ENCODE assay signal across 19 cellular contexts in genomic region chr15:20644026-20644425, GRCh38.
DNase-seq lines count a peak whose midpoint lies in the region; ATAC-seq, FAIRE-seq and TF ChIP-seq lines count a peak whose summit lies in the region.
"Had no signal": no experiment of that assay in that cellular context is flagged by ENCODE, and none has a peak within 500 bp of the region (broad histone marks: within the 10 kb centered on the region; RNA-seq: fewer than 3 reads in every experiment).

No MANE protein-coding gene starts in this region.

- H3K36me3 ChIP-seq in osteoblast (ENCODE audit: insufficient read depth, low read length) (no peaks in the 10 kb centered on the region), A673 (ENCODE audit: insufficient read depth, low read length, poor library complexity, severe bottlenecking) (no peaks in the 10 kb centered on the region)

- no peak overlapping the region for H3K4me2 ChIP-seq in A549
- no peak overlapping the region for H3K4me2 ChIP-seq in osteoblast (ENCODE audit: insufficient read depth, low read length)
- H3K4me2 ChIP-seq: GM23338 had no signal

- CTCF ChIA-PET in A549 (lab: Yijun Ruan, JAX) (interaction anchor here (0.6 to 1.2 kb wide), 3 partner anchors 9 to 287 kb away, joined by 3 to 5 read pairs (median 3); no protein-coding TSS in a partner anchor), A673 (lab: Charles Lee) (no interaction called here)

- H3K4me1 Mint-ChIP-seq in chondrocyte (ENCODE audit: low read depth) = no peaks in the 10 kb centered on the region
- H3K4me1 Mint-ChIP-seq: B cell, GM23338, H9 had no signal

- no peak overlapping the region for H2AFZ ChIP-seq in osteoblast (ENCODE audit: low read length)
- H2AFZ ChIP-seq: GM23338 had no signal

- no peak for TF ChIP-seq CTCF in A549 (IDR thresholded peaks at IDR 0.05)
- TF ChIP-seq CTCF in GM12875 (IDR thresholded peaks at IDR 0.05; ENCODE audit: borderline replicate concordance, insufficient read depth, low read depth, low read length) = 0 out of 2 replicates have a peak, but pooled peaks have one; percentile 4
- TF ChIP-seq CTCF in chondrocyte (IDR thresholded peaks at IDR 0.05) = no peak
- no peak for TF ChIP-seq CTCF in osteoblast (IDR thresholded peaks at IDR 0.05; ENCODE audit: extremely low read depth, low read depth, low read length)
- TF ChIP-seq CTCF in GM13976 (IDR thresholded peaks at IDR 0.05; ENCODE audit: borderline replicate concordance, control extremely low read depth, extremely low read depth, insufficient read depth, missing control alignments) = no peak
- no peak for TF ChIP-seq CTCF in A673 (conservative IDR thresholded peaks at IDR 0.05; ENCODE audit: low read depth, low read length)

- H3K9me3 ChIP-seq in A549 = peaks cover 18% of the 10 kb centered on the region; the same call in 2 of the 3 replicates
- H3K9me3 ChIP-seq in osteoblast (ENCODE audit: low read depth, low read length) = peaks cover 7% of the 10 kb centered on the region
- peaks cover 29% of the 10 kb centered on the region for H3K9me3 ChIP-seq in A673 (ENCODE audit: low read depth, low read length, poor library complexity, severe bottlenecking)

- H3K4me1 ChIP-seq in A549 = no peaks in the 10 kb centered on the region
- no peaks in the 10 kb centered on the region for H3K4me1 ChIP-seq in osteoblast (ENCODE audit: insufficient read depth, low read length)
- no peaks in the 10 kb centered on the region for H3K4me1 ChIP-seq in A673 (ENCODE audit: insufficient read depth, low read length, poor library complexity, severe bottlenecking)

- no peak for DNase-seq in A549 (ENCODE audit: low read depth in 1 of 2, low spot score in 1 of 2)
- DNase-seq in chondrocyte (ENCODE audit: low spot score) = peak; percentile 96
- peak; percentile 47 for DNase-seq in osteoblast (ENCODE audit: insufficient read length, low spot score, missing footprints)
- no peak for DNase-seq in AG08396 (ENCODE audit: low spot score)
- no peak for DNase-seq in GM13976 (ENCODE audit: low spot score)
- DNase-seq in A673 (ENCODE audit: low spot score) = no peak
- DNase-seq: Calu3, DND-41, H9, KG1, MM.1S, NCI-H2029 treated with DMSO at 0.1 percent for 48 hours, NCI-H69, RPMI8226, SHP77 had no signal

- H3K36me3 Mint-ChIP-seq in chondrocyte (ENCODE audit: low read depth) = no peaks in the 10 kb centered on the region

- H3K4me3 ChIP-seq in A549 (no peak overlapping the region), GM12875 (ENCODE audit: low read depth, low read length) (no peak overlapping the region), osteoblast (ENCODE audit: insufficient read depth, low read length) (no peak overlapping the region), A673 (ENCODE audit: low read depth, low read length, poor library complexity, severe bottlenecking) (no peak overlapping the region)

- H3K27me3 Mint-ChIP-seq in chondrocyte (ENCODE audit: low read depth) = no peaks in the 10 kb centered on the region

- WGBS in A549 (ENCODE audit: missing lambda C conversion rate) = 8% methylated on average over 2 of the region's 2 CpGs

- no peak overlapping the region for H3K4me3 Mint-ChIP-seq in chondrocyte (ENCODE audit: unreplicated experiment)
- H3K4me3 Mint-ChIP-seq: B cell, GM23338, H9 had no signal

- peak; percentile 39; the same call in 1 of the 2 replicates for TF ChIP-seq POLR2A in A549 (IDR thresholded peaks at IDR 0.05; ENCODE audit: low read length)

- no peak for FAIRE-seq in A549 (lab: Jason Lieb, UNC)
- FAIRE-seq: HTR-8/SVneo had no signal

- H3K79me2 ChIP-seq in osteoblast (ENCODE audit: insufficient read depth, low read length) = no peaks in the 10 kb centered on the region

- no peak overlapping the region for H3K27ac Mint-ChIP-seq in chondrocyte (ENCODE audit: unreplicated experiment)
- H3K27ac Mint-ChIP-seq: B cell, GM23338, H9 had no signal

- H3K9me3 Mint-ChIP-seq in chondrocyte (ENCODE audit: low read depth) = peaks cover 18% of the 10 kb centered on the region

- H3K27ac ChIP-seq in A549 = no peak overlapping the region
- no peak overlapping the region for H3K27ac ChIP-seq in osteoblast (ENCODE audit: low read depth, low read length)
- H3K27ac ChIP-seq in A673 (ENCODE audit: low read depth, low read length, poor library complexity, severe bottlenecking) = no peak overlapping the region

- no peak for TF ChIP-seq EP300 in A549 (IDR thresholded peaks at IDR 0.05)

- in situ Hi-C loops in GM13976 (cut with MboI; ENCODE audit: low sequenced_read_pairs, unreplicated experiment) = no loop called here

- TF ChIP-seq RAD21 in A549 (conservative IDR thresholded peaks at IDR 0.05 in 1 of 2, IDR thresholded peaks at IDR 0.05 in 1 of 2) = no peak

- POLR2A ChIA-PET in A549 (lab: Yijun Ruan, JAX) = no interaction called here
- POLR2A ChIA-PET in A673 (lab: Charles Lee; ENCODE audit: low non-redundant PET) = no interaction called here

- no TSS peak for BruUV-seq in A673 (replicated peaks; lab: Mats Ljungman, UMichigan)

- no peak for ATAC-seq in A549
- ATAC-seq: GM23338 had no signal

- no peaks in the 10 kb centered on the region for H4K20me1 ChIP-seq in osteoblast (ENCODE audit: insufficient read depth, low read length)

- intact Hi-C loops in A673 (cut with micrococcal nuclease; ENCODE audit: unreplicated experiment) = no loop called here

- H3K27me3 ChIP-seq in osteoblast (ENCODE audit: insufficient read depth, low read length) = no peaks in the 10 kb centered on the region
- no peaks in the 10 kb centered on the region for H3K27me3 ChIP-seq in A673 (replicated peaks; ENCODE audit: insufficient read depth, low read depth, low read length, poor library complexity)

TF ChIP-seq in A549, 52 proteins besides CTCF, POLR2A, EP300 and RAD21:
- TF ChIP-seq MYC (IDR thresholded peaks at IDR 0.05; ENCODE audit: borderline replicate concordance, low read length) (no peak), HOXB5 (CRISPR knock-in tag; IDR thresholded peaks at IDR 0.05) (no peak), HEYL (CRISPR knock-in tag; IDR thresholded peaks at IDR 0.05) (no peak), HOXA7 (CRISPR knock-in tag; IDR thresholded peaks at IDR 0.05) (no peak), POLR2AphosphoS2 (conservative IDR thresholded peaks at IDR 0.05; ENCODE audit: low read length) (no peak), REST (IDR thresholded peaks at IDR 0.05) (no peak), RNF2 (IDR thresholded peaks at IDR 0.05; ENCODE audit: borderline replicate concordance, low read depth) (no peak), CHD4 (IDR thresholded peaks at IDR 0.05; ENCODE audit: borderline replicate concordance) (no peak), FOSB (CRISPR knock-in tag; IDR thresholded peaks at IDR 0.05) (no peak), RFX5 (IDR thresholded peaks at IDR 0.05) (no peak), NR3C1 (IDR thresholded peaks at IDR 0.05) (no peak), EHF (CRISPR knock-in tag; IDR thresholded peaks at IDR 0.05) (no peak), KDM5A (IDR thresholded peaks at IDR 0.05) (no peak), CEBPB (IDR thresholded peaks at IDR 0.05) (no peak), JUNB (IDR thresholded peaks at IDR 0.05) (no peak), BCL3 (IDR thresholded peaks at IDR 0.05) (no peak), FOXS1 (CRISPR knock-in tag; IDR thresholded peaks at IDR 0.05) (no peak), CBX2 (IDR thresholded peaks at IDR 0.05; ENCODE audit: borderline replicate concordance, low read depth) (no peak)
TF ChIP-seq in A549: peak in this region for 0.

Comparison
In these comparisons a context has a peak if more than half of its experiments do, and no peak if none do; other contexts are left out.
1. DNase-seq: peak in chondrocyte (single experiment) and osteoblast (single experiment); none in A549 (0 of 2), AG08396 (single experiment), GM13976 (single experiment) and A673 (single experiment).